1 cellular context compared by ENCODE assay signal in the genomic region with DNA sequence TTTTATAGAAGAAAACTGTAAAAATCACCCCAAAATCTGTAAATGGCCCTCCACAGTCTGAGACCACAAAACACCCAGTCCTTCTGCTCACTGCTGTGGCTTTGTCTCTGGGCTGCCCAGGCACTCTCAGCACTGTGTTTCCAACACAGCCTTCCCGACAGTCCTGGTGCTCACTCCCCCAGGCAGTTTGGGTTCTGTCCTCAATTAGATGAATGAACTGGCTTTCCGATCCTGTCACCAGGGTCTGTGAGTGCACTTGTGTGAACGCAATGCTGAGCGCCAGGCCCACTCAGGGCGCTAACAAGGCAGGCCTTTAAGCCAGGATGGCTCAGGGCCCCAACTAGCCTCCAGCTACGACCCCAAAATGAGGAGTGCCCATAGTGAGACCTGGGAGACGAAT.
TF ChIP-seq lines count a peak whose summit lies in the region.

No MANE protein-coding gene starts in this region.

TF ChIP-seq in WTC11, 78 proteins besides CTCF, POLR2A, EP300 and RAD21 (continued from another document):
- TF ChIP-seq, protein P1, sequence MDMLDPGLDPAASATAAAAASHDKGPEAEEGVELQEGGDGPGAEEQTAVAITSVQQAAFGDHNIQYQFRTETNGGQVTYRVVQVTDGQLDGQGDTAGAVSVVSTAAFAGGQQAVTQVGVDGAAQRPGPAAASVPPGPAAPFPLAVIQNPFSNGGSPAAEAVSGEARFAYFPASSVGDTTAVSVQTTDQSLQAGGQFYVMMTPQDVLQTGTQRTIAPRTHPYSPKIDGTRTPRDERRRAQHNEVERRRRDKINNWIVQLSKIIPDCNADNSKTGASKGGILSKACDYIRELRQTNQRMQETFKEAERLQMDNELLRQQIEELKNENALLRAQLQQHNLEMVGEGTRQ (CRISPR knock-in tag; IDR thresholded peaks at IDR 0.05): no peak
- no peak for TF ChIP-seq OVOL2 (CRISPR knock-in tag; IDR thresholded peaks at IDR 0.05; ENCODE audit: borderline replicate concordance)
- TF ChIP-seq, protein P2, sequence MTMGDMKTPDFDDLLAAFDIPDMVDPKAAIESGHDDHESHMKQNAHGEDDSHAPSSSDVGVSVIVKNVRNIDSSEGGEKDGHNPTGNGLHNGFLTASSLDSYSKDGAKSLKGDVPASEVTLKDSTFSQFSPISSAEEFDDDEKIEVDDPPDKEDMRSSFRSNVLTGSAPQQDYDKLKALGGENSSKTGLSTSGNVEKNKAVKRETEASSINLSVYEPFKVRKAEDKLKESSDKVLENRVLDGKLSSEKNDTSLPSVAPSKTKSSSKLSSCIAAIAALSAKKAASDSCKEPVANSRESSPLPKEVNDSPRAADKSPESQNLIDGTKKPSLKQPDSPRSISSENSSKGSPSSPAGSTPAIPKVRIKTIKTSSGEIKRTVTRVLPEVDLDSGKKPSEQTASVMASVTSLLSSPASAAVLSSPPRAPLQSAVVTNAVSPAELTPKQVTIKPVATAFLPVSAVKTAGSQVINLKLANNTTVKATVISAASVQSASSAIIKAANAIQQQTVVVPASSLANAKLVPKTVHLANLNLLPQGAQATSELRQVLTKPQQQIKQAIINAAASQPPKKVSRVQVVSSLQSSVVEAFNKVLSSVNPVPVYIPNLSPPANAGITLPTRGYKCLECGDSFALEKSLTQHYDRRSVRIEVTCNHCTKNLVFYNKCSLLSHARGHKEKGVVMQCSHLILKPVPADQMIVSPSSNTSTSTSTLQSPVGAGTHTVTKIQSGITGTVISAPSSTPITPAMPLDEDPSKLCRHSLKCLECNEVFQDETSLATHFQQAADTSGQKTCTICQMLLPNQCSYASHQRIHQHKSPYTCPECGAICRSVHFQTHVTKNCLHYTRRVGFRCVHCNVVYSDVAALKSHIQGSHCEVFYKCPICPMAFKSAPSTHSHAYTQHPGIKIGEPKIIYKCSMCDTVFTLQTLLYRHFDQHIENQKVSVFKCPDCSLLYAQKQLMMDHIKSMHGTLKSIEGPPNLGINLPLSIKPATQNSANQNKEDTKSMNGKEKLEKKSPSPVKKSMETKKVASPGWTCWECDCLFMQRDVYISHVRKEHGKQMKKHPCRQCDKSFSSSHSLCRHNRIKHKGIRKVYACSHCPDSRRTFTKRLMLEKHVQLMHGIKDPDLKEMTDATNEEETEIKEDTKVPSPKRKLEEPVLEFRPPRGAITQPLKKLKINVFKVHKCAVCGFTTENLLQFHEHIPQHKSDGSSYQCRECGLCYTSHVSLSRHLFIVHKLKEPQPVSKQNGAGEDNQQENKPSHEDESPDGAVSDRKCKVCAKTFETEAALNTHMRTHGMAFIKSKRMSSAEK (CRISPR knock-in tag; IDR thresholded peaks at IDR 0.05; ENCODE audit: borderline replicate concordance): no peak
- TF ChIP-seq, protein P3, sequence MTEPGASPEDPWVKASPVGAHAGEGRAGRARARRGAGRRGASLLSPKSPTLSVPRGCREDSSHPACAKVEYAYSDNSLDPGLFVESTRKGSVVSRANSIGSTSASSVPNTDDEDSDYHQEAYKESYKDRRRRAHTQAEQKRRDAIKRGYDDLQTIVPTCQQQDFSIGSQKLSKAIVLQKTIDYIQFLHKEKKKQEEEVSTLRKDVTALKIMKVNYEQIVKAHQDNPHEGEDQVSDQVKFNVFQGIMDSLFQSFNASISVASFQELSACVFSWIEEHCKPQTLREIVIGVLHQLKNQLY (CRISPR knock-in tag; IDR thresholded peaks at IDR 0.05): no peak
- TF ChIP-seq ELF4 (CRISPR knock-in tag; IDR thresholded peaks at IDR 0.05; ENCODE audit: low read depth): no peak
